In the genomic region with DNA sequence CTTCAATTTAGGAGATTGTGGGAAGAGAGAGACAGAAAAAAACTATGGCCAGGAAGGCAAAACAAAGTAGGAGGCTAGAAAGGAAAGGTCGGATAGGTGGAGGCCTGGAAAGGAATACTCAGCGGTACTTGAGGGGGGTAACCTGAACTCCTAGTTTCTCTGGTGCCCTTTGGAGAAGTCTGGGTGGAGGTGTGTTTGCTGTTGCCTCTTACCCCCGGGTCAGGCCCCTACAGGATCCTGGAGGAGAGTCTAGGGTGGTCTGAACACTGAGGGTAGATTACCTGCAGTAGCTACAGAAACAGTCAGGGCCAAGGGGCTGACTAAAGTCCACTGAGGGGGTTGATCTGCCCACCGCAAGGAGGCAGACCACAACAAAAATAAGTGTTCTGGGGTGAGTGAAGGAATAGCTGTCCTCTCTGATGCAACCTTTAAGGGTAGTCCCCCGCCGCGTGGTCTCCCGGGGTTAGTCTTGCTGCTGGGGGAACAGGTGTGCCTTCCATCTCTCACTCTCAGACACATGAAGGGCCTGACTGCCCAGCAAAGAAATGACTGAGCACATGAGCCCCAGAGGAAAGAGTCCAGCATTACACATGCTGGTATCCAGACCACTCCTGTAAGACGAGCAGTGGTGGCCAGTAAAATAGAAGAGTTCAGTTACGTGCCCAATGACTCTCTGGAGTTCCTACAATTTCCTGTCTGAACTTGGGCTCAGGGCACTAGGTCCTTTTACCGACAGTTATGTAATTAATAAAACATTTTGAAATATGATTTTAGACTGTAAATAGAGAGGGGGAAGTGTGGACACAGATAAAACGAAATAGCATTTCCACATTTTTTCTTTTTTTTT, we compare ENCODE assay signal across 16 cellular contexts. TPM values are rescaled to one million over a fixed set of nuclear protein-coding genes. Genes with fewer than 3 reads are reported as not detected.
DNase-seq lines count a peak whose midpoint lies in the region; ATAC-seq and TF ChIP-seq lines count a peak whose summit lies in the region.
"Had no signal": no experiment of that assay in that cellular context is flagged by ENCODE, and none has a peak within 500 bp of the region (broad histone marks: within the 10 kb centered on the region; RNA-seq: fewer than 3 reads in every experiment).

No MANE protein-coding gene starts in this region.

- TF ChIP-seq CTCF in AG10803 (conservative IDR thresholded peaks at IDR 0.05; ENCODE audit: low read length) (peak; percentile 34), HFFc6 (IDR thresholded peaks at IDR 0.05) (0 out of 2 replicates have a peak, but pooled peaks have one; percentile 19)

- H3K36me3 Mint-ChIP-seq in HFFc6 (ENCODE audit: low read depth) (peaks cover 41% of the 10 kb centered on the region), naive B cell (peaks cover 0 to 15% of the 10 kb centered on the region in 2 donors)
- H3K36me3 Mint-ChIP-seq: natural killer cell had no signal

- H3K4me1 Mint-ChIP-seq in HFFc6 (ENCODE audit: low read depth) (peaks cover 54% of the 10 kb centered on the region), naive B cell (peaks cover 14 to 41% (median 25%) of the 10 kb centered on the region in 3 donors)
- H3K4me1 Mint-ChIP-seq: activated CD4-positive, alpha-beta memory T cell treated with anti-CD3 and anti-CD28 coated beads, Interleukin-2, amount 10 ng/mL, durations not matched to agents 7 days and 5 days; CD4-positive, alpha-beta memory T cell; natural killer cell had no signal

- ATAC-seq in naive B cell (ENCODE audit: low read depth in 2 of 2), result no peak
- ATAC-seq in GM19023 (IDR thresholded peaks at IDR 0.05; ENCODE audit: unreplicated experiment), result no peak
- no peak for ATAC-seq in GM18868 (IDR thresholded peaks at IDR 0.05; ENCODE audit: unreplicated experiment)
- ATAC-seq: natural killer cell had no signal

- H3K27me3 Mint-ChIP-seq in HFFc6 (ENCODE audit: insufficient read depth), result no peaks in the 10 kb centered on the region; the same call in 1 of the 2 replicates
- H3K27me3 Mint-ChIP-seq in naive B cell, result no peaks in the 10 kb centered on the region
- H3K27me3 Mint-ChIP-seq: activated CD4-positive, alpha-beta memory T cell treated with anti-CD3 and anti-CD28 coated beads, Interleukin-2, amount 10 ng/mL, durations not matched to agents 7 days and 5 days; CD4-positive, alpha-beta memory T cell had no signal

- H3K9me3 Mint-ChIP-seq in HFFc6 (no peaks in the 10 kb centered on the region), naive B cell (peaks cover 0 to 1% (median 0%) of the 10 kb centered on the region in 7 donors)
- H3K9me3 Mint-ChIP-seq: activated CD4-positive, alpha-beta memory T cell treated with anti-CD3 and anti-CD28 coated beads, Interleukin-2, amount 10 ng/mL, durations not matched to agents 7 days and 5 days; CD4-positive, alpha-beta memory T cell; natural killer cell had no signal

- no peak overlapping the region for H3K4me3 ChIP-seq in AG10803 (ENCODE audit: low read length)

- H3K27ac Mint-ChIP-seq in HFFc6, result peak overlapping the region; percentile 89
- H3K27ac Mint-ChIP-seq in naive B cell, result peak overlapping the region; percentile 76 to 97 (median 96)
- H3K27ac Mint-ChIP-seq: activated CD4-positive, alpha-beta memory T cell treated with anti-CD3 and anti-CD28 coated beads, Interleukin-2, amount 10 ng/mL, durations not matched to agents 7 days and 5 days; CD4-positive, alpha-beta memory T cell; natural killer cell had no signal

- H3K4me3 Mint-ChIP-seq in HFFc6, result no peak overlapping the region
- H3K4me3 Mint-ChIP-seq in naive B cell, result peak overlapping the region in 2 of 8 donors; percentile 23 to 84
- H3K4me3 Mint-ChIP-seq: activated CD4-positive, alpha-beta memory T cell treated with anti-CD3 and anti-CD28 coated beads, Interleukin-2, amount 10 ng/mL, durations not matched to agents 7 days and 5 days; CD4-positive, alpha-beta memory T cell; natural killer cell had no signal

- DNase-seq in AG10803 (ENCODE audit: low read depth), result peak; percentile 83
- no peak for DNase-seq in HFFc6
- DNase-seq in fibroblast of gingiva (ENCODE audit: low read depth), result peak; percentile 45
- DNase-seq in naive B cell, result no peak
- no peak for DNase-seq in superior temporal gyrus (ENCODE audit: extremely low spot score)
- no peak for DNase-seq in HK-2 (ENCODE audit: unreplicated experiment)
- DNase-seq: activated CD4-positive, alpha-beta memory T cell treated with anti-CD3 and anti-CD28 coated beads, Interleukin-2, amount 10 ng/mL, durations not matched to agents 7 days and 5 days; CD4-positive, alpha-beta memory T cell; H7; natural killer cell; NCI-H187; stimulated activated CD4-positive, alpha-beta T cell treated with anti-CD3 and anti-CD28 coated beads, Interleukin-15, amount 100 ng/mL, for 24 hours; stimulated activated CD8-positive, alpha-beta memory T cell treated with anti-CD3 and anti-CD28 coated beads, Interleukin-4, amount 100 ng/mL, for 48 hours; T-helper 1 cell had no signal

RNA-seq across cellular contexts. Expression of a gene that starts 59.5 kb away (rescaled TPM):
- 10 to 100 TPM; 67.5 to 88.7 (median 80.9) TPM for total RNA-seq in HFFc6 (2021; fragmentation: NEBNext Ultra II Directional; extraction: Animal tissue kit (Norgen Biotek cat#: 25700))
- 1 to 10 TPM in 5 of 6 donors, under 1 TPM in 1; 0.45 to 2.5 (median 1.5) TPM for polyA plus RNA-seq in naive B cell (ENCODE audit: low read depth in 6 of 6)

Comparison
In these comparisons a context has a peak if more than half of its experiments do, and no peak if none do; other contexts are left out.
1. DNase-seq: peak in AG10803 (single experiment) and fibroblast of gingiva (single experiment); none in HFFc6 (single experiment), naive B cell (single experiment), superior temporal gyrus (single experiment) and HK-2 (single experiment).